ENCODE assay signal across 8 cellular contexts in the genomic region with DNA sequence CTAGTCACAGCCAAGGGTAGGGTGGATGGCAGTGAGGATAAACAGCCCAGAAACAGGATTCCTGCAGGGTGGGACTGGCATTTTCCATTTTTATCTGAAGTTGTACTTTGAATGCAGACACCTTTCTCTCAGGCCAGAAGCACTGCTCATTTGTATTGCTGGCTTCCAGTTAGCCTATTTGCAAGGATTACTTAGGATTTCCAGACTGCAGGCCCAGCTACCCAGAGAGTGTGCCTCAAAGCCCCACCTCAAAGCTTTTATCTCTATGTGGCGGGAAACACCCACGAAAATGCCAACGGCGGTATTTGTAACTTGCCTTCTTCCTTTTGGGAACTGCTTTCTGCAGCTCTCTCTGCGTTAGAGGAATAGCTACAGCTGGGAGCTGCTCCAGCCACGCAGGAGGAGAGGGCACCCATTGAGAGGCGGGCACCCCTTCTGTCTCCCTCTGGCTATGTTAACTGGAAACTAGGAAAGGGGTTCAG.
DNase-seq lines count a peak whose midpoint lies in the region; ATAC-seq and TF ChIP-seq lines count a peak whose summit lies in the region.

No MANE protein-coding gene starts in this region.

- TF ChIP-seq CTCF in BJ (IDR thresholded peaks at IDR 0.05; ENCODE audit: insufficient read depth, low read depth, low read length) (no peak), fibroblast of lung (conservative IDR thresholded peaks at IDR 0.05 in 1 of 2, IDR thresholded peaks at IDR 0.05 in 1 of 2; ENCODE audit: low read depth in 1 of 2, low read length in 2 of 2) (no peak)

- POLR2A ChIA-PET in BJ (lab: Charles Lee) = interaction anchor here (0.5 to 2.7 kb wide), 3 partner anchors 9 to 171 kb away, joined by 3 to 20 read pairs (median 11); no protein-coding TSS in a partner anchor
- POLR2A ChIA-PET in activated CD4-positive, alpha-beta T cell treated with anti-CD3 and anti-CD28 coated beads, Interleukin-2, amount 10 ng/mL, durations not matched to agents 7 days and 5 days (lab: Charles Lee) = interaction anchor here (1.0 to 1.8 kb wide), 4 partner anchors 11 to 347 kb away, joined by 3 to 5 read pairs (median 4); partner anchors contain the start of genes MYL12A and MYL12B

- peak overlapping the region; percentile 99 for H3K4me2 ChIP-seq in fibroblast of lung (ENCODE audit: extremely low read depth, insufficient read depth, low read length)

- peak overlapping the region; percentile 84 for H3K4me3 Mint-ChIP-seq in activated CD4-positive, alpha-beta T cell treated with anti-CD3 and anti-CD28 coated beads, Interleukin-2, amount 10 ng/mL, durations not matched to agents 7 days and 5 days

- H3K27me3 ChIP-seq in BJ (ENCODE audit: control insufficient read depth, insufficient read depth, low read length) = no peaks in the 10 kb centered on the region
- H3K27me3 ChIP-seq in fibroblast of lung (ENCODE audit: control insufficient read depth, insufficient read depth, low read length) = no peaks in the 10 kb centered on the region
- H3K27me3 ChIP-seq in neuron (ENCODE audit: insufficient read depth, low read length) = no peaks in the 10 kb centered on the region

- peaks cover 24% of the 10 kb centered on the region for H3K79me2 ChIP-seq in fibroblast of lung (ENCODE audit: control insufficient read depth, insufficient read depth, low read length)

- H3K9me3 ChIP-seq in fibroblast of lung (ENCODE audit: control insufficient read depth, insufficient read depth, low read depth, low read length) = no peaks in the 10 kb centered on the region
- no peaks in the 10 kb centered on the region for H3K9me3 ChIP-seq in neuron (ENCODE audit: low read length)

- H3K9me3 Mint-ChIP-seq in activated CD4-positive, alpha-beta T cell treated with anti-CD3 and anti-CD28 coated beads, Interleukin-2, amount 10 ng/mL, durations not matched to agents 7 days and 5 days = no peaks in the 10 kb centered on the region

- ATAC-seq in HG03280 (IDR thresholded peaks at IDR 0.05; ENCODE audit: unreplicated experiment) (peak; percentile 5), HG03135 (IDR thresholded peaks at IDR 0.05; ENCODE audit: unreplicated experiment) (no peak)

- no peaks in the 10 kb centered on the region for H4K20me1 ChIP-seq in fibroblast of lung (ENCODE audit: control insufficient read depth, extremely low read depth, insufficient read depth, low read length)

- H3K27ac Mint-ChIP-seq in activated CD4-positive, alpha-beta T cell treated with anti-CD3 and anti-CD28 coated beads, Interleukin-2, amount 10 ng/mL, durations not matched to agents 7 days and 5 days = peak overlapping the region; percentile 99

- H3K36me3 ChIP-seq in BJ (ENCODE audit: control insufficient read depth, insufficient read depth, low read length) (no peaks in the 10 kb centered on the region), fibroblast of lung (ENCODE audit: control insufficient read depth, insufficient read depth, low read length) (peaks cover 4% of the 10 kb centered on the region), neuron (ENCODE audit: insufficient read depth, low read length) (no peaks in the 10 kb centered on the region)

- H3K9ac ChIP-seq in fibroblast of lung (ENCODE audit: insufficient read depth, low read length) = peak overlapping the region; percentile 89

- H3K4me1 ChIP-seq in fibroblast of lung (ENCODE audit: control insufficient read depth, extremely low read depth, insufficient read depth, low read length) (peaks cover 30% of the 10 kb centered on the region), neuron (ENCODE audit: insufficient read depth, low read length) (peaks cover 34% of the 10 kb centered on the region)

- peak overlapping the region; percentile 99 for H3K27ac ChIP-seq in fibroblast of lung (ENCODE audit: insufficient read depth, low read length)

- CTCF ChIA-PET in BJ (lab: Yijun Ruan, JAX) = interaction anchor here (0.8 to 6.4 kb wide), 29 partner anchors 8 to 401 kb away, joined by 3 to 55 read pairs (median 5); no protein-coding TSS in a partner anchor
- CTCF ChIA-PET in activated CD4-positive, alpha-beta T cell treated with anti-CD3 and anti-CD28 coated beads, Interleukin-2, amount 10 ng/mL, durations not matched to agents 7 days and 5 days (lab: Charles Lee) = interaction anchor here (0.5 to 4.1 kb wide), 27 partner anchors 9 to 637 kb away, joined by 3 to 44 read pairs (median 4); no protein-coding TSS in a partner anchor

- no peaks in the 10 kb centered on the region for H3K27me3 Mint-ChIP-seq in activated CD4-positive, alpha-beta T cell treated with anti-CD3 and anti-CD28 coated beads, Interleukin-2, amount 10 ng/mL, durations not matched to agents 7 days and 5 days

- no peak overlapping the region for H2AFZ ChIP-seq in fibroblast of lung (ENCODE audit: low read length)
- H2AFZ ChIP-seq in neuron (ENCODE audit: low read depth, low read length) = peak overlapping the region; percentile 61

- H3K36me3 Mint-ChIP-seq in activated CD4-positive, alpha-beta T cell treated with anti-CD3 and anti-CD28 coated beads, Interleukin-2, amount 10 ng/mL, durations not matched to agents 7 days and 5 days (ENCODE audit: low read depth) = peaks cover 24% of the 10 kb centered on the region

- H3K4me1 Mint-ChIP-seq in activated CD4-positive, alpha-beta T cell treated with anti-CD3 and anti-CD28 coated beads, Interleukin-2, amount 10 ng/mL, durations not matched to agents 7 days and 5 days = peaks cover 61% of the 10 kb centered on the region

- H3K4me3 ChIP-seq in BJ (ENCODE audit: low read depth, low read length) (peak overlapping the region; percentile 45), fibroblast of lung (replicated peaks in 1 of 4; ENCODE audit: control extremely low read depth in 1 of 4, insufficient read depth in 1 of 4, low read depth in 3 of 4, low read length in 4 of 4) (peak overlapping the region; percentile 64 to 84 (median 70)), neuron (ENCODE audit: low read length) (peak overlapping the region; percentile 65)

- DNase-seq in BJ (ENCODE audit: low read depth) = no peak
- peak; percentile 38 for DNase-seq in activated CD4-positive, alpha-beta T cell treated with anti-CD3 and anti-CD28 coated beads, Interleukin-2, amount 10 ng/mL, durations not matched to agents 7 days and 5 days
- peak; percentile 55 to 64 for DNase-seq in fibroblast of lung (ENCODE audit: low read depth in 2 of 2)
- DNase-seq in NK-92 treated with Interleukin-12 subunit alpha and Interleukin-12 subunit beta, amount 100 ng/mL, for 24 hours (lab: John Stamatoyannopoulos, UW) = no peak
- no peak for DNase-seq in Ammon's horn (ENCODE audit: low spot score)

Comparison
In these comparisons a context has a peak if more than half of its experiments do, and no peak if none do; other contexts are left out.
1. DNase-seq: peak in activated CD4-positive, alpha-beta T cell treated with anti-CD3 and anti-CD28 coated beads, Interleukin-2, amount 10 ng/mL, durations not matched to agents 7 days and 5 days (single experiment) and fibroblast of lung (2 of 2); none in BJ (single experiment), NK-92 treated with Interleukin-12 subunit alpha and Interleukin-12 subunit beta, amount 100 ng/mL, for 24 hours (single experiment) and Ammon's horn (single experiment).
2. Peak in every context shown above with its lines, with median percentiles within 50 percentile points of each other: H3K4me3 ChIP-seq.